Comparison of ENCODE assay signal across 8 cellular contexts in genomic region chr5:144142030-144142825, GRCh38. TPM values are rescaled to one million over a fixed set of nuclear protein-coding genes. Genes with fewer than 3 reads are reported as not detected.
DNase-seq lines count a peak whose midpoint lies in the region; ATAC-seq and TF ChIP-seq lines count a peak whose summit lies in the region.

No MANE protein-coding gene starts in this region.

- H2AFZ ChIP-seq in OCI-LY7 (ENCODE audit: low read length), result no peak overlapping the region

- H4K20me1 ChIP-seq in OCI-LY7 (ENCODE audit: insufficient read depth, low read length), result no peaks in the 10 kb centered on the region

- no peaks in the 10 kb centered on the region for H3K36me3 ChIP-seq in OCI-LY7 (ENCODE audit: insufficient read depth, low read length)

- no peak overlapping the region for H3K27ac ChIP-seq in OCI-LY7 (ENCODE audit: low read depth, low read length, poor library complexity, severe bottlenecking)

- H3K9me3 Mint-ChIP-seq in dendritic cell treated with granulocyte-macrophage colony-stimulating factor and Interleukin-4, amounts not matched to agents 40 ng/mL and 50 ng/mL, for 4 days, result no peaks in the 10 kb centered on the region

- intact Hi-C loops in OCI-LY7 (cut with micrococcal nuclease; ENCODE audit: unreplicated experiment), result no loop called here
- intact Hi-C loops in dendritic cell treated with granulocyte-macrophage colony-stimulating factor and Interleukin-4, amounts not matched to agents 40 ng/mL and 50 ng/mL, for 4 days (cut with micrococcal nuclease), result no loop called here

- POLR2A ChIA-PET in OCI-LY7 (lab: Charles Lee), result interaction anchor here (1.0 kb wide), 1 partner anchor 22 kb away, joined by 3 read pairs; no protein-coding TSS in a partner anchor

- H3K79me2 ChIP-seq in OCI-LY7 (ENCODE audit: insufficient read depth, low read depth, low read length), result no peaks in the 10 kb centered on the region

- H3K4me3 Mint-ChIP-seq in dendritic cell treated with granulocyte-macrophage colony-stimulating factor and Interleukin-4, amounts not matched to agents 40 ng/mL and 50 ng/mL, for 4 days, result no peak overlapping the region

- BruUV-seq in OCI-LY7 (replicated peaks; lab: Mats Ljungman, UMichigan), result no TSS peak

- TF ChIP-seq CTCF in OCI-LY7 (conservative IDR thresholded peaks at IDR 0.05; ENCODE audit: low read length), result peak; percentile 78

- DNase-seq in NCI-H2171 treated with DMSO at 0.1 percent for 48 hours (lab: John Stamatoyannopoulos, UW) (peak; percentile 66), NCI-H2171 (lab: John Stamatoyannopoulos, UW) (no peak), OCI-LY7 (ENCODE audit: low spot score) (peak; percentile 41), midbrain (lab: John Stamatoyannopoulos, UW) (peak; percentile 14), T-helper 9 cell (no peak)

- no peak overlapping the region for H3K4me2 ChIP-seq in OCI-LY7 (ENCODE audit: low read length)

- peak overlapping the region; percentile 24 for H3K27ac Mint-ChIP-seq in dendritic cell treated with granulocyte-macrophage colony-stimulating factor and Interleukin-4, amounts not matched to agents 40 ng/mL and 50 ng/mL, for 4 days

- no peaks in the 10 kb centered on the region for H3K36me3 Mint-ChIP-seq in dendritic cell treated with granulocyte-macrophage colony-stimulating factor and Interleukin-4, amounts not matched to agents 40 ng/mL and 50 ng/mL, for 4 days (ENCODE audit: low read depth)

- ATAC-seq in GM21526 (IDR thresholded peaks at IDR 0.05; ENCODE audit: low FRiP score, unreplicated experiment) (peak; percentile 97), HG03571 (IDR thresholded peaks at IDR 0.05; ENCODE audit: unreplicated experiment) (peak; percentile 98)

- H3K9me2 ChIP-seq in OCI-LY7 (ENCODE audit: insufficient read depth, low read length), result no peaks in the 10 kb centered on the region

- H3K9me3 ChIP-seq in OCI-LY7 (ENCODE audit: low read length), result no peaks in the 10 kb centered on the region

- H3K4me1 ChIP-seq in OCI-LY7 (ENCODE audit: insufficient read depth, low read length, poor library complexity, severe bottlenecking), result no peaks in the 10 kb centered on the region

- no peak overlapping the region for H3K4me3 ChIP-seq in OCI-LY7 (ENCODE audit: low read depth, low read length, poor library complexity, severe bottlenecking)

- H3K27me3 Mint-ChIP-seq in dendritic cell treated with granulocyte-macrophage colony-stimulating factor and Interleukin-4, amounts not matched to agents 40 ng/mL and 50 ng/mL, for 4 days, result peaks cover 2% of the 10 kb centered on the region

- peaks cover 17% of the 10 kb centered on the region for H3K4me1 Mint-ChIP-seq in dendritic cell treated with granulocyte-macrophage colony-stimulating factor and Interleukin-4, amounts not matched to agents 40 ng/mL and 50 ng/mL, for 4 days (ENCODE audit: low read depth)

- CTCF ChIA-PET in OCI-LY7 (lab: Charles Lee; ENCODE audit: unreplicated experiment), result interaction anchor here (1.0 kb wide), 1 partner anchor 28 kb away, joined by 3 read pairs; the partner anchor contains the start of gene YIPF5

RNA-seq across cellular contexts. Expression of gene YIPF5, which starts 28.2 kb away (rescaled TPM):
- total RNA-seq in OCI-LY7 (2014; rRNA removed; shearing (Covaris generic)), result 8.8 and 11.9 TPM in 2 replicates
- 23.1 and 24.3 TPM in 2 replicates for total RNA-seq in OCI-LY7 (2022)

RNA-seq across cellular contexts. Expression of gene KCTD16, which starts 28.4 kb away (rescaled TPM):
- total RNA-seq in OCI-LY7 (2014; rRNA removed; shearing (Covaris generic)), result 0.18 and 0.19 TPM in 2 replicates
- 0.28 and 0.32 TPM in 2 replicates for total RNA-seq in OCI-LY7 (2022)

Comparison
In these comparisons a context has a peak if more than half of its experiments do, and no peak if none do; other contexts are left out.
1. DNase-seq: peak in NCI-H2171 treated with DMSO at 0.1 percent for 48 hours (single experiment), OCI-LY7 (single experiment) and midbrain (single experiment); none in NCI-H2171 (single experiment) and T-helper 9 cell (single experiment).